ENCODE assay signal across 22 cellular contexts in genomic region chr15:70164156-70164900, GRCh38.
DNase-seq lines count a peak whose midpoint lies in the region; ATAC-seq, FAIRE-seq and TF ChIP-seq lines count a peak whose summit lies in the region.
"Had no signal": no experiment of that assay in that cellular context is flagged by ENCODE, and none has a peak within 500 bp of the region (broad histone marks: within the 10 kb centered on the region; RNA-seq: fewer than 3 reads in every experiment).

No MANE protein-coding gene starts in this region.

- H3K9me3 Mint-ChIP-seq in chondrocyte (ENCODE audit: low read depth): no peaks in the 10 kb centered on the region
- H3K9me3 Mint-ChIP-seq: CD8-positive, alpha-beta memory T cell; GM23338 had no signal

- WGBS in HepG2 (ENCODE audit: low lambda C conversion rate): 61% methylated on average over 2 of the region's 3 CpGs
- WGBS in right lobe of liver (ENCODE audit: insufficient coverage, low coverage, low lambda C conversion rate, missing lambda C conversion rate): 88% methylated on average over 2 of the region's 3 CpGs

- in situ Hi-C loops in HepG2 (cut with HindIII; ENCODE audit: extremely low pct_ligation_motif_present, low pct_unique_long_range_greater_than_20kb): no loop called here

- TF ChIP-seq RAD21 in HepG2 (CRISPR knock-in tag; IDR thresholded peaks at IDR 0.05): no peak

- intact Hi-C loops in HepG2 (cut with micrococcal nuclease; ENCODE audit: unreplicated experiment): no loop called here
- intact Hi-C loops in right lobe of liver (cut with DNase I): no loop called here
- intact Hi-C loops in posterior vena cava (cut with DNase I): no loop called here

- TF ChIP-seq CTCF in HepG2 (CRISPR knock-in tag; IDR thresholded peaks at IDR 0.05) (no peak), right lobe of liver (IDR thresholded peaks at IDR 0.05) (no peak), chondrocyte (IDR thresholded peaks at IDR 0.05) (no peak)

- H3K4me1 ChIP-seq in HepG2 (ENCODE audit: insufficient read depth, low read length): peaks cover 17% of the 10 kb centered on the region
- H3K4me1 ChIP-seq in right lobe of liver: peaks cover 0 to 30% (median 15%) of the 10 kb centered on the region in 4 donors

- no TSS peak for BruUV-seq in HepG2 (replicated peaks; lab: Mats Ljungman, UMichigan)

- TF ChIP-seq EP300 in HepG2 (IDR thresholded peaks at IDR 0.05; ENCODE audit: low read depth in 2 of 2, low read length in 2 of 2): no peak
- TF ChIP-seq EP300 in HepG2 (CRISPR knock-in tag; IDR thresholded peaks at IDR 0.05; ENCODE audit: borderline replicate concordance): no peak

- H3K79me2 ChIP-seq in HepG2 (ENCODE audit: insufficient read depth, low read length): no peaks in the 10 kb centered on the region

- H3K4me3 ChIP-seq in HepG2 (replicated peaks in 1 of 3; ENCODE audit: insufficient read depth in 1 of 3, low read depth in 2 of 3, low read length in 3 of 3) (no peak overlapping the region), right lobe of liver (no peak overlapping the region)
- H3K4me3 ChIP-seq: BLaER1 treated with 17β-estradiol and CSF1 and Interleukin-3, amounts not matched to agents 10 nM and 100 nM; GM12878; GM23338; Peyer's patch had no signal

- H3K36me3 ChIP-seq in HepG2 (replicated peaks in 1 of 2; ENCODE audit: control insufficient read depth in 1 of 2, insufficient read depth in 2 of 2, low read length in 2 of 2) (no peaks in the 10 kb centered on the region), right lobe of liver (no peaks in the 10 kb centered on the region)
- H3K36me3 ChIP-seq: BLaER1 treated with 17β-estradiol and CSF1 and Interleukin-3, amounts not matched to agents 10 nM and 100 nM; Peyer's patch had no signal

- no peaks in the 10 kb centered on the region for H3K9me3 ChIP-seq in HepG2 (ENCODE audit: low read length)
- no peaks in the 10 kb centered on the region for H3K9me3 ChIP-seq in right lobe of liver
- H3K9me3 ChIP-seq: Peyer's patch had no signal

- no peak for ATAC-seq in HepG2
- no peak for ATAC-seq in right lobe of liver
- ATAC-seq: GM12878, HCT116 had no signal

- H3K4me2 ChIP-seq in HepG2 (ENCODE audit: low read depth, low read length): no peak overlapping the region
- H3K4me2 ChIP-seq: BLaER1 treated with 17β-estradiol and CSF1 and Interleukin-3, amounts not matched to agents 10 nM and 100 nM; GM23338 had no signal

- CTCF ChIA-PET in HepG2 (lab: Yijun Ruan, JAX; ENCODE audit: low intra/inter-chr PET ratio, low total read pairs): no interaction called here

- no peak overlapping the region for H3K27ac Mint-ChIP-seq in chondrocyte (ENCODE audit: unreplicated experiment)
- H3K27ac Mint-ChIP-seq: CD8-positive, alpha-beta memory T cell; GM23338 had no signal

- FAIRE-seq in HepG2 (lab: Jason Lieb, UNC): no peak
- FAIRE-seq: A204.1, GM12878 had no signal

- no peak for TF ChIP-seq POLR2A in HepG2 (IDR thresholded peaks at IDR 0.05; ENCODE audit: insufficient read depth in 1 of 2, low read depth in 2 of 2, low read length in 2 of 2)
- no peak for TF ChIP-seq POLR2A in right lobe of liver (IDR thresholded peaks at IDR 0.05)

- DNase-seq in HepG2 (ENCODE audit: low spot score) (no peak), right lobe of liver (no peak), chondrocyte (ENCODE audit: low spot score) (peak; percentile 38), posterior vena cava (ENCODE audit: low spot score) (peak; percentile 49), D341Med (ENCODE audit: low spot score) (no peak), NCI-H187 (lab: John Stamatoyannopoulos, UW) (no peak)
- DNase-seq in effector CD4-positive, alpha-beta T cell: no peak
- DNase-seq: CD8-positive, alpha-beta memory T cell; DND-41; GDM1; KG1; NCI-H1092 treated with DMSO at 0.1 percent for 48 hours; NCI-H2107; NCI-H2227 treated with DMSO at 0.1 percent for 48 hours; SHP77 treated with DMSO at 0.1 percent for 48 hours had no signal

- H3K4me1 Mint-ChIP-seq in chondrocyte (ENCODE audit: low read depth): peaks cover 36% of the 10 kb centered on the region
- H3K4me1 Mint-ChIP-seq: CD8-positive, alpha-beta memory T cell had no signal

- H3K4me3 Mint-ChIP-seq in chondrocyte (ENCODE audit: unreplicated experiment): no peak overlapping the region
- H3K4me3 Mint-ChIP-seq: CD8-positive, alpha-beta memory T cell; GM23338 had no signal

- H3K27me3 ChIP-seq in HepG2 (ENCODE audit: control insufficient read depth in 1 of 2, insufficient read depth in 2 of 2, low read length in 2 of 2) (peaks cover 2 to 65% of the 10 kb centered on the region in 2 experiments; a peak in 4 of 5 replicates), right lobe of liver (no peaks in the 10 kb centered on the region)
- H3K27me3 ChIP-seq: Peyer's patch had no signal

- H3K27ac ChIP-seq in HepG2 (ENCODE audit: extremely low read length, insufficient read depth, low read length) (no peak overlapping the region), right lobe of liver (peak overlapping the region in 1 of 3 donors; percentile 96)
- H3K27ac ChIP-seq: BLaER1 treated with 17β-estradiol and CSF1 and Interleukin-3, amounts not matched to agents 10 nM and 100 nM; HL-60; Peyer's patch had no signal

- H4K20me1 ChIP-seq in HepG2 (ENCODE audit: insufficient read depth, low read length): no peaks in the 10 kb centered on the region

- no peak overlapping the region for H3K9ac ChIP-seq in HepG2 (ENCODE audit: insufficient read depth, low read depth, low read length)
- H3K9ac ChIP-seq: BLaER1 treated with 17β-estradiol and CSF1 and Interleukin-3, amounts not matched to agents 10 nM and 100 nM had no signal

- no peaks in the 10 kb centered on the region for H3K36me3 Mint-ChIP-seq in chondrocyte (ENCODE audit: low read depth)
- H3K36me3 Mint-ChIP-seq: CD8-positive, alpha-beta memory T cell had no signal

- H2AFZ ChIP-seq in HepG2 (ENCODE audit: low read length): no peak overlapping the region
- H2AFZ ChIP-seq: GM23338 had no signal

- POLR2A ChIA-PET in HepG2 (lab: Yijun Ruan, JAX): interaction anchor here (0.8 kb wide), 1 partner anchor 60 kb away, joined by 3 read pairs; no protein-coding TSS in a partner anchor

- peaks cover 4% of the 10 kb centered on the region for H3K27me3 Mint-ChIP-seq in chondrocyte (ENCODE audit: low read depth)

TF ChIP-seq in HepG2, 621 proteins besides CTCF, POLR2A, EP300 and RAD21 (continues in another document):
- TF ChIP-seq ZNF225 (CRISPR knock-in tag; IDR thresholded peaks at IDR 0.05) (no peak), RBAK (CRISPR knock-in tag; IDR thresholded peaks at IDR 0.05) (peak; percentile 93), MEF2D (CRISPR knock-in tag; IDR thresholded peaks at IDR 0.05) (no peak), ZNF12 (CRISPR knock-in tag; IDR thresholded peaks at IDR 0.05) (peak; percentile 87), ARNTL (CRISPR knock-in tag; IDR thresholded peaks at IDR 0.05) (no peak), MXI1 (IDR thresholded peaks at IDR 0.05; ENCODE audit: borderline replicate concordance, low read depth, low read length) (no peak), ZFY (CRISPR knock-in tag; IDR thresholded peaks at IDR 0.05) (no peak), RFXANK (CRISPR knock-in tag; IDR thresholded peaks at IDR 0.05) (no peak), ZNF777 (CRISPR knock-in tag; IDR thresholded peaks at IDR 0.05) (no peak), NFIB (CRISPR knock-in tag; IDR thresholded peaks at IDR 0.05; ENCODE audit: borderline replicate concordance) (no peak)
- TF ChIP-seq, protein P1, sequence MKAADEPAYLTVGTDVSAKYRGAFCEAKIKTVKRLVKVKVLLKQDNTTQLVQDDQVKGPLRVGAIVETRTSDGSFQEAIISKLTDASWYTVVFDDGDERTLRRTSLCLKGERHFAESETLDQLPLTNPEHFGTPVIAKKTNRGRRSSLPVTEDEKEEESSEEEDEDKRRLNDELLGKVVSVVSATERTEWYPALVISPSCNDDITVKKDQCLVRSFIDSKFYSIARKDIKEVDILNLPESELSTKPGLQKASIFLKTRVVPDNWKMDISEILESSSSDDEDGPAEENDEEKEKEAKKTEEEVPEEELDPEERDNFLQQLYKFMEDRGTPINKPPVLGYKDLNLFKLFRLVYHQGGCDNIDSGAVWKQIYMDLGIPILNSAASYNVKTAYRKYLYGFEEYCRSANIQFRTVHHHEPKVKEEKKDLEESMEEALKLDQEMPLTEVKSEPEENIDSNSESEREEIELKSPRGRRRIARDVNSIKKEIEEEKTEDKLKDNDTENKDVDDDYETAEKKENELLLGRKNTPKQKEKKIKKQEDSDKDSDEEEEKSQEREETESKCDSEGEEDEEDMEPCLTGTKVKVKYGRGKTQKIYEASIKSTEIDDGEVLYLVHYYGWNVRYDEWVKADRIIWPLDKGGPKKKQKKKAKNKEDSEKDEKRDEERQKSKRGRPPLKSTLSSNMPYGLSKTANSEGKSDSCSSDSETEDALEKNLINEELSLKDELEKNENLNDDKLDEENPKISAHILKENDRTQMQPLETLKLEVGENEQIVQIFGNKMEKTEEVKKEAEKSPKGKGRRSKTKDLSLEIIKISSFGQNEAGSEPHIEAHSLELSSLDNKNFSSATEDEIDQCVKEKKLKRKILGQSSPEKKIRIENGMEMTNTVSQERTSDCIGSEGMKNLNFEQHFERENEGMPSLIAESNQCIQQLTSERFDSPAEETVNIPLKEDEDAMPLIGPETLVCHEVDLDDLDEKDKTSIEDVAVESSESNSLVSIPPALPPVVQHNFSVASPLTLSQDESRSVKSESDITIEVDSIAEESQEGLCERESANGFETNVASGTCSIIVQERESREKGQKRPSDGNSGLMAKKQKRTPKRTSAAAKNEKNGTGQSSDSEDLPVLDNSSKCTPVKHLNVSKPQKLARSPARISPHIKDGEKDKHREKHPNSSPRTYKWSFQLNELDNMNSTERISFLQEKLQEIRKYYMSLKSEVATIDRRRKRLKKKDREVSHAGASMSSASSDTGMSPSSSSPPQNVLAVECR (CRISPR knock-in tag; IDR thresholded peaks at IDR 0.05; ENCODE audit: borderline replicate concordance): no peak
- TF ChIP-seq, protein P2, sequence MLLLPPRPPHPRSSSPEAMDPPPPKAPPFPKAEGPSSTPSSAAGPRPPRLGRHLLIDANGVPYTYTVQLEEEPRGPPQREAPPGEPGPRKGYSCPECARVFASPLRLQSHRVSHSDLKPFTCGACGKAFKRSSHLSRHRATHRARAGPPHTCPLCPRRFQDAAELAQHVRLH (CRISPR knock-in tag; IDR thresholded peaks at IDR 0.05; ENCODE audit: borderline replicate concordance, low read depth): no peak
- TF ChIP-seq, protein P3, sequence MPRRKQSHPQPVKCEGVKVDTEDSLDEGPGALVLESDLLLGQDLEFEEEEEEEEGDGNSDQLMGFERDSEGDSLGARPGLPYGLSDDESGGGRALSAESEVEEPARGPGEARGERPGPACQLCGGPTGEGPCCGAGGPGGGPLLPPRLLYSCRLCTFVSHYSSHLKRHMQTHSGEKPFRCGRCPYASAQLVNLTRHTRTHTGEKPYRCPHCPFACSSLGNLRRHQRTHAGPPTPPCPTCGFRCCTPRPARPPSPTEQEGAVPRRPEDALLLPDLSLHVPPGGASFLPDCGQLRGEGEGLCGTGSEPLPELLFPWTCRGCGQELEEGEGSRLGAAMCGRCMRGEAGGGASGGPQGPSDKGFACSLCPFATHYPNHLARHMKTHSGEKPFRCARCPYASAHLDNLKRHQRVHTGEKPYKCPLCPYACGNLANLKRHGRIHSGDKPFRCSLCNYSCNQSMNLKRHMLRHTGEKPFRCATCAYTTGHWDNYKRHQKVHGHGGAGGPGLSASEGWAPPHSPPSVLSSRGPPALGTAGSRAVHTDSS (CRISPR knock-in tag; conservative IDR thresholded peaks at IDR 0.05): no peak

Comparison
In these comparisons a context has a peak if more than half of its experiments do, and no peak if none do; other contexts are left out.
1. DNase-seq: peak in chondrocyte (single experiment) and posterior vena cava (single experiment); none in HepG2 (single experiment), right lobe of liver (0 of 3), D341Med (single experiment), NCI-H187 (0 of 2) and effector CD4-positive, alpha-beta T cell (single experiment).